In genomic region chr6:158284340-158285210, GRCh38 we compare ENCODE assay signal across 1 cellular context.
TF ChIP-seq lines count a peak whose summit lies in the region.

No MANE protein-coding gene starts in this region.

TF ChIP-seq in GM12878, 131 proteins besides CTCF, POLR2A, EP300 and RAD21 (continued from another document):
- TF ChIP-seq ZNF24 (IDR thresholded peaks at IDR 0.05) (no peak), GABPA (IDR thresholded peaks at IDR 0.05; ENCODE audit: low read depth) (no peak)
